28 cellular contexts compared by ENCODE assay signal in genomic region chr1:185767721-185768120, GRCh38. TPM values are rescaled to one million over a fixed set of nuclear protein-coding genes. Genes with fewer than 3 reads are reported as not detected.
"Had no signal": no experiment of that assay in that cellular context is flagged by ENCODE, and none has a peak within 500 bp of the region (broad histone marks: within the 10 kb centered on the region; RNA-seq: fewer than 3 reads in every experiment).

No MANE protein-coding gene starts in this region.

- H3K27ac ChIP-seq: cardiac muscle cell, KMS-11, Peyer's patch, RWPE1 had no signal

- H3K4me1 Mint-ChIP-seq: activated B cell treated with CpG ODN at 0.5 μM for 24 hours; activated CD4-positive, alpha-beta T cell treated with anti-CD3 and anti-CD28 coated beads, Interleukin-2, amount 10 ng/mL, durations not matched to agents 24 days and 14 days; activated CD8-positive, alpha-beta memory T cell treated with anti-CD3 and anti-CD28 coated beads, Interleukin-2, amount 10 ng/mL, durations not matched to agents 7 days and 5 days; brain; T-cell had no signal

- H3K9me3 Mint-ChIP-seq: activated B cell treated with CpG ODN at 0.5 μM for 24 hours; activated CD4-positive, alpha-beta T cell treated with anti-CD3 and anti-CD28 coated beads, Interleukin-2, amount 10 ng/mL, durations not matched to agents 24 days and 14 days; activated naive CD4-positive, alpha-beta T cell treated with anti-CD3 and anti-CD28 coated beads, Interleukin-2, amount 50 U/mL, for 72 hours; activated T-cell treated with anti-CD3 and anti-CD28 coated beads, Interleukin-2, amount 50 U/mL, for 24 hours; activated T-helper 1 cell treated with anti-CD3 and anti-CD28 coated beads, Interleukin-12 subunit alpha, Interleukin-12 subunit beta, Interleukin-2, Interleukin-4 antibody, amounts not matched to agents 30 ng/mL and 10 ng/mL and 1 ng/mL, durations not matched to agents 14 hours and 24 hours and 36 hours; brain; T-cell had no signal

- H3K27me3 ChIP-seq: cardiac muscle cell, Peyer's patch had no signal

- ATAC-seq: activated CD8-positive, alpha-beta memory T cell treated with anti-CD3 and anti-CD28 coated beads, Interleukin-2, amount 10 ng/mL, durations not matched to agents 7 days and 5 days; activated naive CD4-positive, alpha-beta T cell treated with anti-CD3 and anti-CD28 coated beads, Interleukin-2, amount 50 U/mL, for 72 hours; T-cell had no signal

- H3K4me2 ChIP-seq: KMS-11 had no signal

- H3K4me3 Mint-ChIP-seq: activated B cell treated with CpG ODN at 0.5 μM for 24 hours; activated CD4-positive, alpha-beta T cell treated with anti-CD3 and anti-CD28 coated beads, Interleukin-2, amount 10 ng/mL, durations not matched to agents 24 days and 14 days; activated CD8-positive, alpha-beta memory T cell treated with anti-CD3 and anti-CD28 coated beads, Interleukin-2, amount 10 ng/mL, durations not matched to agents 7 days and 5 days; activated T-cell treated with anti-CD3 and anti-CD28 coated beads, Interleukin-2, amount 50 U/mL, for 24 hours; activated T-helper 1 cell treated with anti-CD3 and anti-CD28 coated beads, Interleukin-12 subunit alpha, Interleukin-12 subunit beta, Interleukin-2, Interleukin-4 antibody, amounts not matched to agents 30 ng/mL and 10 ng/mL and 1 ng/mL, durations not matched to agents 14 hours and 24 hours and 36 hours; brain; T-cell had no signal

- H3K4me1 ChIP-seq: Peyer's patch had no signal

- FAIRE-seq: astrocyte, TTC549 had no signal

- H3K9ac ChIP-seq: KMS-11 had no signal

- H3K4me3 ChIP-seq: cardiac muscle cell, Peyer's patch had no signal

- H3K36me3 ChIP-seq: cardiac muscle cell, Peyer's patch had no signal

- H3K36me3 Mint-ChIP-seq: activated CD8-positive, alpha-beta memory T cell treated with anti-CD3 and anti-CD28 coated beads, Interleukin-2, amount 10 ng/mL, durations not matched to agents 7 days and 5 days; activated naive CD4-positive, alpha-beta T cell treated with anti-CD3 and anti-CD28 coated beads, Interleukin-2, amount 50 U/mL, for 72 hours; brain; T-cell had no signal

- H3K9me3 ChIP-seq: Peyer's patch had no signal

- DNase-seq: activated B cell treated with CpG ODN at 0.5 μM for 24 hours; activated CD4-positive, alpha-beta T cell treated with anti-CD3 and anti-CD28 coated beads for 1 hour; activated CD4-positive, alpha-beta T cell treated with anti-CD3 and anti-CD28 coated beads, Interleukin-2, amount 10 ng/mL, durations not matched to agents 24 days and 14 days; activated CD4-positive, alpha-beta T cell treated with anti-CD3 and anti-CD28 coated beads, Interleukin-2, amount 50 U/mL, for 48 hours; activated CD8-positive, alpha-beta memory T cell treated with anti-CD3 and anti-CD28 coated beads, Interleukin-2, amount 10 ng/mL, durations not matched to agents 7 days and 5 days; activated effector memory CD4-positive, alpha-beta T cell treated with Interleukin-2 at 50 U/mL for 16 hours; activated naive CD4-positive, alpha-beta T cell treated with Interleukin-2 at 50 U/mL for 16 hours; activated T-cell treated with anti-CD3 and anti-CD28 coated beads, Interleukin-2, amount 50 U/mL, for 24 hours; amygdala; MV-4-11; NCI-H1092 treated with DMSO at 0.1 percent for 48 hours; NCI-H1436 treated with DMSO at 0.1 percent for 48 hours; NCI-H187 treated with DMSO at 0.1 percent for 48 hours; NCI-H2081 treated with DMSO at 0.1 percent for 48 hours; NCI-H510A treated with DMSO at 0.1 percent for 48 hours; Peyer's patch; SHP77 treated with DMSO at 0.1 percent for 48 hours; T-cell; T-helper 2 cell; T1000 had no signal

- H3K27ac Mint-ChIP-seq: activated B cell treated with CpG ODN at 0.5 μM for 24 hours; activated CD4-positive, alpha-beta T cell treated with anti-CD3 and anti-CD28 coated beads, Interleukin-2, amount 10 ng/mL, durations not matched to agents 24 days and 14 days; activated CD8-positive, alpha-beta memory T cell treated with anti-CD3 and anti-CD28 coated beads, Interleukin-2, amount 10 ng/mL, durations not matched to agents 7 days and 5 days; activated naive CD4-positive, alpha-beta T cell treated with anti-CD3 and anti-CD28 coated beads, Interleukin-2, amount 50 U/mL, for 72 hours; activated T-cell treated with anti-CD3 and anti-CD28 coated beads, Interleukin-2, amount 50 U/mL, for 24 hours; activated T-helper 1 cell treated with anti-CD3 and anti-CD28 coated beads, Interleukin-12 subunit alpha, Interleukin-12 subunit beta, Interleukin-2, Interleukin-4 antibody, amounts not matched to agents 30 ng/mL and 10 ng/mL and 1 ng/mL, durations not matched to agents 14 hours and 24 hours and 36 hours; brain; T-cell had no signal

RNA-seq across cellular contexts. Expression of gene HMCN1, which starts 33.5 kb away (rescaled TPM):
- total RNA-seq: activated CD4-positive, alpha-beta T cell treated with anti-CD3 and anti-CD28 coated beads, Interleukin-2, amount 10 ng/mL, durations not matched to agents 24 days and 14 days; activated T-helper 1 cell treated with anti-CD3 and anti-CD28 coated beads, Interleukin-12 subunit alpha, Interleukin-12 subunit beta, Interleukin-2, Interleukin-4 antibody, amounts not matched to agents 30 ng/mL and 10 ng/mL and 1 ng/mL, durations not matched to agents 14 hours and 24 hours and 36 hours had no signal
